In the genomic region with DNA sequence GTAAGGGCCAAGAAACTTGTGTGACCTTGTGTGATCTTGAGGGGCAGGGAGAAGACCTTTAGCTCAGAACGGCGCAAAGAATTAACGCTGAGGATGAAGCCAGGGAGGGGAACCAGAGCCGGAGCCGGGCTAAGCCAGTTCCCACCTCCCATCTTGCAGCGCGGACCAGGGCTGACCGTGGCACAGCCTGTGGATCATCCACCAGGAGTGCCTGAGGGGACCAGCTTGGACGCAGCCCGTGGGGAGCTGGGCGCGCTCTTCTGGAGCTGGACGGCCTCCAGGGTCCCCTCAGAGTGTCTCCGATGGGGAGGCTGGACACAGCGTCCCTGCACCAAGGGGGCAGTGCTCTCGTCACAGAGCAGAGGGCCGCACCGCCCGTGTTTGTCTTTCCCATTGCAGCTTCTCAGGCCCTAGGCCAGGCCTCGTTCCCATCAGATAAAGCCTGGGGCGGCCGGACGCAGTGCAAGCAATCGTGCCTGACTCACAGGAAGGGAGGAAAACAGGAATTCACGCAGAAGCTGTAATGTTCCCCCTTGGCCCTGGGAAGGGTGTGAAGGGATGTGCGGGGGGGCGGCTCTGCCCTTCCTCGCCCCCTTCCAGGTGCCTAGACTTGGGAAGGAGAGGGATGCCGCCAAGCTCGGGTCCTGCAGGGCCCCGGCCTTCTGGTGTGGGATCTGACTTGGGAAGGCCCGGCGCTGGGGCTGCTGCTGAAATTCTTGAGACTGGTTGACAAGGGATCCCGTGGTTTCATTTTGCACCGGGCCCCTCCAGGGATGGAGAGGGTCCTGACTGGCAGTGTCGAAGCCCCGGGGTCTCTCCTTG, we compare ENCODE assay signal across 8 cellular contexts.
A peak's percentile ranks its signal among the peaks of the same experiment; 100 is the strongest.
DNase-seq lines count a peak whose midpoint lies in the region; ATAC-seq, FAIRE-seq and TF ChIP-seq lines count a peak whose summit lies in the region.
"Not testable (repeated sequence)": the region's sequence is repeated elsewhere in the genome, so short reads cannot be mapped to it uniquely, and the experiment has no call there.

No MANE protein-coding gene starts in this region.

- H3K9me2 ChIP-seq in PC-9 (ENCODE audit: insufficient read depth): not testable (repeated sequence)

- not testable (repeated sequence) for H3K79me1 ChIP-seq in trophoblast cell (ENCODE audit: low read length)

- not testable (repeated sequence) for BruUV-seq in PC-9 (replicated peaks; lab: Mats Ljungman, UMichigan); K562 (replicated peaks; lab: Mats Ljungman, UMichigan)

- H4K12ac ChIP-seq in trophoblast cell (ENCODE audit: low read depth, low read length): not testable (repeated sequence)

- peak; percentile 80 for ATAC-seq in K562
- ATAC-seq in left ventricle myocardium superior: peak; percentile 70
- peak; percentile 53 for ATAC-seq in lung (ENCODE audit: insufficient read depth, low FRiP score)
- peak; percentile 59 for ATAC-seq in thoracic aorta (ENCODE audit: insufficient number of reproducible peaks, low FRiP score, low read depth)

- TF ChIP-seq POLR2A in K562 (conservative IDR thresholded peaks at IDR 0.05); esophagus muscularis mucosa (IDR thresholded peaks at IDR 0.05; ENCODE audit: low read depth): not testable (repeated sequence)

- intact Hi-C loops in PC-9 (cut with micrococcal nuclease; ENCODE audit: unreplicated experiment); K562 (cut with micrococcal nuclease); esophagus muscularis mucosa (cut with DNase I); left ventricle myocardium superior (cut with micrococcal nuclease): not testable (repeated sequence)

- H3K18ac ChIP-seq in trophoblast cell (ENCODE audit: low read length): peak overlapping the region; percentile 56

- H3K27me3 ChIP-seq in PC-9 (ENCODE audit: insufficient read depth, low read depth); K562 (ENCODE audit: control insufficient read depth in 2 of 2, insufficient read depth in 2 of 2, low read length in 2 of 2); esophagus muscularis mucosa; lung (ENCODE audit: control insufficient read depth, insufficient read depth); trophoblast cell (ENCODE audit: insufficient read depth, low read length); thoracic aorta (replicated peaks; ENCODE audit: insufficient read depth): not testable (repeated sequence)

- not testable (repeated sequence) for H3K9me1 ChIP-seq in K562 (ENCODE audit: control insufficient read depth, insufficient read depth, low read length)

- H4K20me1 ChIP-seq in PC-9 (ENCODE audit: insufficient read depth); K562 (replicated peaks; ENCODE audit: control insufficient read depth, insufficient read depth, low read length): not testable (repeated sequence)

- DNase-seq in PC-9 (peak in 1 of 2 experiments; percentile 54), K562 (ENCODE audit: extremely low read depth in 1 of 4, low spot score in 3 of 4) (peak in 1 of 4 experiments; percentile 20), left ventricle myocardium superior (peak; percentile 56)
- not testable (repeated sequence) for DNase-seq in esophagus muscularis mucosa (ENCODE audit: extremely low spot score); lung (ENCODE audit: low spot score); trophoblast cell; thoracic aorta (ENCODE audit: low spot score)

- H3K23ac ChIP-seq in trophoblast cell (ENCODE audit: low read length): not testable (repeated sequence)

- POLR2A ChIA-PET in PC-9 (lab: Charles Lee; ENCODE audit: unreplicated experiment): not testable (repeated sequence)
- POLR2A ChIA-PET in K562 (lab: Yijun Ruan, JAX): interaction anchor here (0.6 kb wide), 1 partner anchor 610 kb away, joined by 3 read pairs; no protein-coding TSS in a partner anchor

- peak overlapping the region; percentile 73 for H2BK12ac ChIP-seq in trophoblast cell (ENCODE audit: low read length)

- not testable (repeated sequence) for H3F3A ChIP-seq in PC-9 (ENCODE audit: insufficient read depth, low read depth)

- peak overlapping the region; percentile 63 for H4K91ac ChIP-seq in trophoblast cell (ENCODE audit: low read depth, low read length)

- H3K9me3 ChIP-seq in PC-9 (ENCODE audit: insufficient read depth, low read depth); K562 (replicated peaks; ENCODE audit: control insufficient read depth, insufficient read depth, low read depth, low read length); esophagus muscularis mucosa; lung (ENCODE audit: control insufficient read depth in 2 of 2, insufficient read depth in 1 of 2, low read length in 1 of 2); trophoblast cell (ENCODE audit: insufficient read depth, low read depth, low read length); thoracic aorta: not testable (repeated sequence)

- H3K36me3 ChIP-seq in PC-9 (ENCODE audit: low read depth); K562 (ENCODE audit: control insufficient read depth, insufficient read depth, low read length); esophagus muscularis mucosa; lung (ENCODE audit: control insufficient read depth in 2 of 2, insufficient read depth in 2 of 2, low read length in 2 of 2); trophoblast cell (ENCODE audit: control insufficient read depth in 1 of 2, insufficient read depth in 2 of 2, low read length in 2 of 2); thoracic aorta: not testable (repeated sequence)

- not testable (repeated sequence) for H3K4ac ChIP-seq in trophoblast cell (ENCODE audit: low read depth, low read length)

- not testable (repeated sequence) for H2BK120ac ChIP-seq in trophoblast cell (ENCODE audit: insufficient read depth, low read length, poor library complexity)

- in situ Hi-C loops in K562 (cut with MboI): loop anchor here (10.0 kb wide), 1 partner anchor 287 kb away; a partner anchor contains a TSS

- CTCF ChIA-PET in PC-9 (lab: Charles Lee): interaction anchor here (0.7 kb wide), 1 partner anchor 146 kb away, joined by 3 read pairs; no protein-coding TSS in a partner anchor
- CTCF ChIA-PET in K562 (lab: Yijun Ruan, JAX; ENCODE audit: low intra/inter-chr PET ratio): not testable (repeated sequence)

- H2AFZ ChIP-seq in PC-9; trophoblast cell (ENCODE audit: insufficient read depth, low read length, poor library complexity): not testable (repeated sequence)
- H2AFZ ChIP-seq in K562 (ENCODE audit: low read depth, low read length): peak overlapping the region; percentile 72

- H4K8ac ChIP-seq in trophoblast cell (ENCODE audit: low read depth, low read length): not testable (repeated sequence)

- H2AK5ac ChIP-seq in trophoblast cell (ENCODE audit: low read length): peak overlapping the region; percentile 19

- TF ChIP-seq EP300 in K562 (IDR thresholded peaks at IDR 0.05; ENCODE audit: low read length); esophagus muscularis mucosa (IDR thresholded peaks at IDR 0.05): not testable (repeated sequence)

- peaks cover 16% of the 10 kb centered on the region for H3K79me2 ChIP-seq in PC-9 (ENCODE audit: low read depth)
- H3K79me2 ChIP-seq in K562 (ENCODE audit: control insufficient read depth, insufficient read depth, low read length); trophoblast cell (ENCODE audit: control insufficient read depth, insufficient read depth, low read length, poor library complexity): not testable (repeated sequence)

- peak overlapping the region; percentile 31 to 84; a peak in 3 of 4 replicates for H3K9ac ChIP-seq in K562 (ENCODE audit: insufficient read depth in 1 of 2, low read depth in 2 of 2, low read length in 2 of 2)
- not testable (repeated sequence) for H3K9ac ChIP-seq in trophoblast cell (ENCODE audit: low read length)

- H3K27ac ChIP-seq in C4-2B: peak overlapping the region; percentile 66
- H3K27ac ChIP-seq in PC-9: peak overlapping the region; percentile 100
- peak overlapping the region; percentile 47; the same call in 1 of the 3 replicates for H3K27ac ChIP-seq in K562 (ENCODE audit: extremely low read depth, low read depth, low read length)
- peak overlapping the region; percentile 59 to 76 (median 71) for H3K27ac ChIP-seq in esophagus muscularis mucosa (replicated peaks in 1 of 4)
- H3K27ac ChIP-seq in lung (ENCODE audit: low read depth in 1 of 2, low read length in 1 of 2): peak overlapping the region; percentile 47 to 96
- not testable (repeated sequence) for H3K27ac ChIP-seq in trophoblast cell (ENCODE audit: low read depth, low read length)
- H3K27ac ChIP-seq in thoracic aorta: peak overlapping the region; percentile 83 to 84

- whole genome bisulfite sequencing in K562 (ENCODE audit: insufficient coverage, low coverage, missing lambda C conversion rate): 12% methylated on average over 20 of the region's 37 CpGs
- WGBS in esophagus muscularis mucosa: 45% methylated on average over 19 of the region's 37 CpGs
- WGBS in lung, 2 donors: 38 to 71% methylated on average over 26 to 32 of the region's 37 CpGs
- no CpG with 5 or more reads among the region's 37 CpGs for WGBS in trophoblast cell (ENCODE audit: extremely low coverage, insufficient coverage, insufficient read length)

- H3K4me1 ChIP-seq in PC-9 (replicated peaks; ENCODE audit: insufficient read depth): peaks cover 33% of the 10 kb centered on the region
- peaks cover 25 to 47% of the 10 kb centered on the region in 2 experiments for H3K4me1 ChIP-seq in K562 (replicated peaks in 1 of 2; ENCODE audit: control insufficient read depth in 2 of 2, insufficient read depth in 2 of 2, low read length in 2 of 2)
- H3K4me1 ChIP-seq in esophagus muscularis mucosa: peaks cover 33 to 55% (median 37%) of the 10 kb centered on the region in 4 donors
- H3K4me1 ChIP-seq in lung (ENCODE audit: control insufficient read depth in 2 of 2, insufficient read depth in 2 of 2, low read length in 2 of 2): not testable (repeated sequence)
- H3K4me1 ChIP-seq in trophoblast cell (ENCODE audit: control insufficient read depth in 1 of 2, insufficient read depth in 2 of 2, low read length in 2 of 2): peaks cover 7 to 14% of the 10 kb centered on the region in 2 experiments
- H3K4me1 ChIP-seq in thoracic aorta (ENCODE audit: control insufficient read depth in 1 of 2, low read depth in 2 of 2): peaks cover 26 to 31% of the 10 kb centered on the region in 2 donors

- H2BK5ac ChIP-seq in trophoblast cell (ENCODE audit: low read depth, low read length, poor library complexity): not testable (repeated sequence)

- FAIRE-seq in K562 (lab: Jason Lieb, UNC): peak; percentile 90

- H3K4me3 ChIP-seq in PC-9 (peak overlapping the region; percentile 100; the same call in 1 of the 2 replicates), esophagus muscularis mucosa (peak overlapping the region in 2 of 4 donors; percentile 14 to 31), thoracic aorta (peak overlapping the region; percentile 66)
- H3K4me3 ChIP-seq in K562; lung; trophoblast cell (ENCODE audit: low read depth, low read length): not testable (repeated sequence)

- peak overlapping the region; percentile 73 for H3K14ac ChIP-seq in trophoblast cell (ENCODE audit: low read length)

- TF ChIP-seq CTCF in C4-2B (conservative IDR thresholded peaks at IDR 0.05); PC-9 (conservative IDR thresholded peaks at IDR 0.05); K562 (IDR thresholded peaks at IDR 0.05 in 2 of 3, conservative IDR thresholded peaks at IDR 0.05 in 1 of 3; ENCODE audit: insufficient read depth in 2 of 3, low read depth in 1 of 3, low read length in 3 of 3); esophagus muscularis mucosa (IDR thresholded peaks at IDR 0.05); lung (IDR thresholded peaks at IDR 0.05; ENCODE audit: control extremely low read depth, extremely low read depth); thoracic aorta (IDR thresholded peaks at IDR 0.05): not testable (repeated sequence)

- H3K4me2 ChIP-seq in PC-9 (peak overlapping the region; percentile 99), K562 (ENCODE audit: insufficient read depth, low read length) (peak overlapping the region; percentile 57)
- H3K4me2 ChIP-seq in trophoblast cell (ENCODE audit: low read length): not testable (repeated sequence)

- 0 out of 4 replicates have a peak, but pooled peaks of 1 of the 2 experiments have one; percentile 5 for TF ChIP-seq RAD21 in K562 (CRISPR knock-in tag; conservative IDR thresholded peaks at IDR 0.05 in 1 of 2, IDR thresholded peaks at IDR 0.05 in 1 of 2)
